Comparison of ENCODE assay signal across 1 cellular context in the genomic region with DNA sequence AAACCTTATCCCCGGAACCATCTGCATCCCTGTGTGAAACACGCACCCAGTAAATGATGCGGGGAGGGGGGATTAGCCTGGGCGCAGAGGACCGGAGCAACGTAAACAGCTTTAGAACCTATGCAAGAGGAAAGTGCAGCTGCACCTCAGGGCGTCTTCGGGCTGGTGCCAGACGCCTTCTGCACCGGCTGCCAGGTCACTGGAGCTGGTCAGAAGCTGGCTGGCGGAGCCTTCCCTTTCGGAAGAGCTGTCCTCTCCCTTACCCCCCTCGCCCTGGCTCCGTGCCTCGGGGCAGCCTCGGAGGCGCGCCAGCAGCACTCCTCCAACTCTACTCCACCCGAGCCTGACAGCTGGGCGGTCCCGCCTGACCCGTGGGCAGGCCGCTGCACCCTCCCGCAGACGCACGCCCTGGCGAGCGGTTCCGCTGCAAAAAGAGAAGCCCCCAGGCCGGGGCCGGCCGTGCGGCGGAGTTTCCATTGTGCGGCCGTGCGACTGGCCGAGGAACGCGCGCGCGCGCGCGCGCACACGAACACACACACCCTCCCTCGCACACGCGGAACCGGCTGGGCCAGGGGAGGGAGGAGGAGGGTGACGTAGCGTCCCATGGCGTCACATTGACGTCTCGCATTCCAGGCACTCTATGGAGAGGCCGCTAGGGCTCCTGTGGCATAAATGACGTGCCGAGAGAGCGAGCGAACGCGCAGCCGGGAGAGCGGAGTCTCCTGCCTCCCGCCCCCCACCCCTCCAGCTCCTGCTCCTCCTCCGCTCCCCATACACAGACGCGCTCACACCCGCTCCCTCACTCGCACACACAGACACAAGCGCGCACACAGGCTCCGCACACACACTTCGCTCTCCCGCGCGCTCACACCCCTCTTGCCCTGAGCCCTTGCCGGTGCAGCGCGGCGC.
TF ChIP-seq lines count a peak whose summit lies in the region.

NR4A3 (plus strand) TSS at position 699 of the 909 bp plus-strand sequence. CDS start 6,158 bp downstream, outside the sequence.

TF ChIP-seq in K562, 482 proteins besides CTCF, POLR2A, EP300 and RAD21 (continued from another document):
- TF ChIP-seq, protein P1, sequence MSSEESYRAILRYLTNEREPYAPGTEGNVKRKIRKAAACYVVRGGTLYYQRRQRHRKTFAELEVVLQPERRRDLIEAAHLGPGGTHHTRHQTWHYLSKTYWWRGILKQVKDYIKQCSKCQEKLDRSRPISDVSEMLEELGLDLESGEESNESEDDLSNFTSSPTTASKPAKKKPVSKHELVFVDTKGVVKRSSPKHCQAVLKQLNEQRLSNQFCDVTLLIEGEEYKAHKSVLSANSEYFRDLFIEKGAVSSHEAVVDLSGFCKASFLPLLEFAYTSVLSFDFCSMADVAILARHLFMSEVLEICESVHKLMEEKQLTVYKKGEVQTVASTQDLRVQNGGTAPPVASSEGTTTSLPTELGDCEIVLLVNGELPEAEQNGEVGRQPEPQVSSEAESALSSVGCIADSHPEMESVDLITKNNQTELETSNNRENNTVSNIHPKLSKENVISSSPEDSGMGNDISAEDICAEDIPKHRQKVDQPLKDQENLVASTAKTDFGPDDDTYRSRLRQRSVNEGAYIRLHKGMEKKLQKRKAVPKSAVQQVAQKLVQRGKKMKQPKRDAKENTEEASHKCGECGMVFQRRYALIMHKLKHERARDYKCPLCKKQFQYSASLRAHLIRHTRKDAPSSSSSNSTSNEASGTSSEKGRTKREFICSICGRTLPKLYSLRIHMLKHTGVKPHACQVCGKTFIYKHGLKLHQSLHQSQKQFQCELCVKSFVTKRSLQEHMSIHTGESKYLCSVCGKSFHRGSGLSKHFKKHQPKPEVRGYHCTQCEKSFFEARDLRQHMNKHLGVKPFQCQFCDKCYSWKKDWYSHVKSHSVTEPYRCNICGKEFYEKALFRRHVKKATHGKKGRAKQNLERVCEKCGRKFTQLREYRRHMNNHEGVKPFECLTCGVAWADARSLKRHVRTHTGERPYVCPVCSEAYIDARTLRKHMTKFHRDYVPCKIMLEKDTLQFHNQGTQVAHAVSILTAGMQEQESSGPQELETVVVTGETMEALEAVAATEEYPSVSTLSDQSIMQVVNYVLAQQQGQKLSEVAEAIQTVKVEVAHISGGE (CRISPR knock-in tag; IDR thresholded peaks at IDR 0.05), result no peak
- TF ChIP-seq SMARCA5 (IDR thresholded peaks at IDR 0.05), result no peak
- no peak for TF ChIP-seq ZBTB49 (CRISPR knock-in tag; IDR thresholded peaks at IDR 0.05; ENCODE audit: borderline replicate concordance)
- no peak for TF ChIP-seq NR0B1 (IDR thresholded peaks at IDR 0.05; ENCODE audit: partially characterized antibody)
